Comparison of ENCODE assay signal across 12 cellular contexts in the genomic region with DNA sequence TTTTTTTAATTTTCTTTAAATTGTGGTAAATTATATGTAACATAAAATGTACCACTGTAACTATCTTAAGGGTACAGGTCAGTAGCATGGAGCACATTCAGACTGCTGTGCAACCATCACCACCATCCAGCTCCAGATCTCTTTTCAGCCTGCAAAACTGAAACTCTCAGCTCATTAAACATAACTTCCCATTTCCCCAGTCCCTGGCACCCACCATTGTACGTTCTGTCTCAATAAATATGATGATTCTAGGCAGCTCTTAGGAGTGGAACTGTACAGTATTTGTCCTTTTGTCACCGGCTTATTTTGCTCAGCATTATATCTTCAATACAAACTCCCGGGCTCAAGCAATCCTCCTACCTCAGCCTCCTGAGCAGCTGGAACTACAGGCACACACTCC. TPM values are rescaled to one million over a fixed set of nuclear protein-coding genes. Genes with fewer than 3 reads are reported as not detected.
A peak's percentile ranks its signal among the peaks of the same experiment; 100 is the strongest.
DNase-seq lines count a peak whose midpoint lies in the region; ATAC-seq and TF ChIP-seq lines count a peak whose summit lies in the region.
"Had no signal": no experiment of that assay in that cellular context is flagged by ENCODE, and none has a peak within 500 bp of the region (broad histone marks: within the 10 kb centered on the region; RNA-seq: fewer than 3 reads in every experiment).

No MANE protein-coding gene starts in this region.

- H3K36me3 ChIP-seq in spleen (no peaks in the 10 kb centered on the region), mammary epithelial cell (ENCODE audit: insufficient read depth, low read length) (no peaks in the 10 kb centered on the region)
- H3K36me3 ChIP-seq: adrenal gland had no signal

- H3K9me3 ChIP-seq in spleen (no peaks in the 10 kb centered on the region), mammary epithelial cell (replicated peaks; ENCODE audit: insufficient read depth, low read length) (no peaks in the 10 kb centered on the region)
- H3K9me3 ChIP-seq: adrenal gland had no signal

- H3K4me3 ChIP-seq in spleen (peak overlapping the region in 7 of 8 donors; percentile 31 to 66 (median 42)), mammary epithelial cell (replicated peaks in 1 of 3; ENCODE audit: insufficient read depth in 1 of 3, low read depth in 2 of 3, low read length in 3 of 3) (no peak overlapping the region)

- no peak for ATAC-seq in central memory CD8-positive, alpha-beta T cell (replicated peaks; ENCODE audit: extremely low read depth, poor library complexity, severe bottlenecking)

- H3K9me3 Mint-ChIP-seq in T-helper 2 cell treated with Interferon-gamma antibody and Interleukin-4, amounts not matched to agents 5 μg/mL and 100 μg/mL, for 36 hours = no peaks in the 10 kb centered on the region
- H3K9me3 Mint-ChIP-seq in central memory CD8-positive, alpha-beta T cell = no peaks in the 10 kb centered on the region

- TF ChIP-seq CTCF in spleen (IDR thresholded peaks at IDR 0.05 in 8 of 11, conservative IDR thresholded peaks at IDR 0.05 in 3 of 11) = no peak
- no peak for TF ChIP-seq CTCF in mammary epithelial cell (conservative IDR thresholded peaks at IDR 0.05 in 1 of 2, IDR thresholded peaks at IDR 0.05 in 1 of 2; ENCODE audit: extremely low read depth in 1 of 2, insufficient read depth in 1 of 2, low read depth in 1 of 2, low read length in 2 of 2)

- H3K79me2 ChIP-seq in mammary epithelial cell (ENCODE audit: insufficient read depth, low read length) = no peaks in the 10 kb centered on the region

- no peak overlapping the region for H2AFZ ChIP-seq in mammary epithelial cell (ENCODE audit: low read depth, low read length)

- intact Hi-C loops in spleen (cut with DNase I; ENCODE audit: low total_unique reads) = no loop called here
- intact Hi-C loops in mammary epithelial cell (cut with micrococcal nuclease) = no loop called here

- H3K4me1 ChIP-seq in spleen (peaks cover 49 to 87% (median 65%) of the 10 kb centered on the region in 6 donors), mammary epithelial cell (ENCODE audit: insufficient read depth, low read length) (no peaks in the 10 kb centered on the region)
- H3K4me1 ChIP-seq: adrenal gland had no signal

- TF ChIP-seq POLR2A in spleen (IDR thresholded peaks at IDR 0.05) = no peak

- DNase-seq in T-helper 2 cell treated with Interferon-gamma antibody and Interleukin-4, amounts not matched to agents 5 μg/mL and 100 μg/mL, for 36 hours (ENCODE audit: low spot score) = no peak
- DNase-seq in T-helper 2 cell = no peak
- peak; percentile 76 to 91 for DNase-seq in NOMO-1 (lab: John Stamatoyannopoulos, UW; ENCODE audit: unreplicated experiment in 2 of 2)
- DNase-seq in central memory CD8-positive, alpha-beta T cell (ENCODE audit: low spot score in 2 of 2) = no peak
- DNase-seq in spleen = no peak
- no peak for DNase-seq in germinal center (ENCODE audit: low spot score)
- no peak for DNase-seq in stimulated activated CD4-positive, alpha-beta T cell treated with anti-CD3 and anti-CD28 coated beads, Interleukin-12 subunit alpha, Interleukin-12 subunit beta, amount 100 ng/mL, for 4 hours
- no peak for DNase-seq in mammary epithelial cell
- DNase-seq: 8988T, adrenal gland, posterior cingulate gyrus, T1000 had no signal

- 32 to 46% (median 37%) methylated on average over 3 of the region's 3 CpGs for WGBS in spleen, 5 donors
- 87% methylated on average over 3 of the region's 3 CpGs for WGBS in mammary epithelial cell (ENCODE audit: low coverage, missing lambda C conversion rate)

- CTCF ChIA-PET in mammary epithelial cell (lab: Charles Lee; ENCODE audit: low non-redundant PET) = no interaction called here

- H3K27me3 ChIP-seq in spleen (replicated peaks in 1 of 7) = no peaks in the 10 kb centered on the region
- H3K27me3 ChIP-seq in mammary epithelial cell (ENCODE audit: insufficient read depth, low read length) = no peaks in the 10 kb centered on the region
- H3K27me3 ChIP-seq: adrenal gland had no signal

- no peak overlapping the region for H3K9ac ChIP-seq in mammary epithelial cell (ENCODE audit: insufficient read depth, low read length)

- peak overlapping the region; percentile 93 for H3K27ac Mint-ChIP-seq in T-helper 2 cell treated with Interferon-gamma antibody and Interleukin-4, amounts not matched to agents 5 μg/mL and 100 μg/mL, for 36 hours
- peak overlapping the region; percentile 100 for H3K27ac Mint-ChIP-seq in central memory CD8-positive, alpha-beta T cell (ENCODE audit: low read depth)

- no peaks in the 10 kb centered on the region for H3K27me3 Mint-ChIP-seq in T-helper 2 cell treated with Interferon-gamma antibody and Interleukin-4, amounts not matched to agents 5 μg/mL and 100 μg/mL, for 36 hours (ENCODE audit: low read depth)
- H3K27me3 Mint-ChIP-seq in central memory CD8-positive, alpha-beta T cell = no peaks in the 10 kb centered on the region

- dilution Hi-C loops in mammary epithelial cell (cut with HindIII; ENCODE audit: low sequenced_read_pairs) = no loop called here

- H3K4me2 ChIP-seq in mammary epithelial cell (ENCODE audit: insufficient read depth, low read depth, low read length) = no peak overlapping the region

- in situ Hi-C loops in mammary epithelial cell (cut with MboI; ENCODE audit: low sequenced_read_pairs in 2 of 2) = no loop called here

- no TSS peak for BruUV-seq in mammary epithelial cell (replicated peaks; lab: Mats Ljungman, UMichigan)

- H4K20me1 ChIP-seq in mammary epithelial cell (ENCODE audit: insufficient read depth, low read length) = no peaks in the 10 kb centered on the region

- peak overlapping the region; percentile 90 for H3K4me3 Mint-ChIP-seq in T-helper 2 cell treated with Interferon-gamma antibody and Interleukin-4, amounts not matched to agents 5 μg/mL and 100 μg/mL, for 36 hours
- H3K4me3 Mint-ChIP-seq in central memory CD8-positive, alpha-beta T cell = peak overlapping the region; percentile 87

- peaks cover 14% of the 10 kb centered on the region for H3K36me3 Mint-ChIP-seq in T-helper 2 cell treated with Interferon-gamma antibody and Interleukin-4, amounts not matched to agents 5 μg/mL and 100 μg/mL, for 36 hours (ENCODE audit: low read depth)
- peaks cover 17% of the 10 kb centered on the region for H3K36me3 Mint-ChIP-seq in central memory CD8-positive, alpha-beta T cell (ENCODE audit: insufficient read depth)

- H3K27ac ChIP-seq in spleen (peak overlapping the region; percentile 69 to 92 (median 90)), mammary epithelial cell (ENCODE audit: insufficient read depth, low read depth, low read length) (no peak overlapping the region)

- peaks cover 56% of the 10 kb centered on the region for H3K4me1 Mint-ChIP-seq in T-helper 2 cell treated with Interferon-gamma antibody and Interleukin-4, amounts not matched to agents 5 μg/mL and 100 μg/mL, for 36 hours (ENCODE audit: low read depth)
- H3K4me1 Mint-ChIP-seq in central memory CD8-positive, alpha-beta T cell = peaks cover 69% of the 10 kb centered on the region

RNA-seq across cellular contexts. Expression of a gene that starts 1.5 kb away (rescaled TPM):
- total RNA-seq in spleen (10 to 100 TPM; 20.1 to 38.4 (median 27.3) TPM), mammary epithelial cell (under 1 TPM; 0.16 to 0.17 TPM)
- polyA plus RNA-seq in spleen (10 to 100 TPM; 15.2 to 24.4 (median 18.3) TPM), mammary epithelial cell (0.01 TPM)
- polyA minus RNA-seq in mammary epithelial cell = not detected

Comparison
In these comparisons a context has a peak if more than half of its experiments do, and no peak if none do; other contexts are left out.
1. DNase-seq: peak in NOMO-1 (2 of 2); none in T-helper 2 cell treated with Interferon-gamma antibody and Interleukin-4, amounts not matched to agents 5 μg/mL and 100 μg/mL, for 36 hours (single experiment), T-helper 2 cell (0 of 5), central memory CD8-positive, alpha-beta T cell (0 of 2), spleen (single experiment), germinal center (single experiment), stimulated activated CD4-positive, alpha-beta T cell treated with anti-CD3 and anti-CD28 coated beads, Interleukin-12 subunit alpha, Interleukin-12 subunit beta, amount 100 ng/mL, for 4 hours (single experiment) and mammary epithelial cell (single experiment).
2. H3K4me3 ChIP-seq: peak in spleen (7 of 8); none in mammary epithelial cell (0 of 3).
3. RNA of a gene that starts 1.5 kb away (total RNA-seq): 20.1 to 38.4 TPM in spleen; 0.16 to 0.17 TPM in mammary epithelial cell; every median in the first group is over 10 times any median in the second.